1 cellular context compared by ENCODE assay signal in genomic region chr1:225426395-225427248, GRCh38.
TF ChIP-seq lines count a peak whose summit lies in the region.

No MANE protein-coding gene starts in this region.

TF ChIP-seq in K562, 482 proteins besides CTCF, POLR2A, EP300 and RAD21 (continued from another document and continues in another):
- TF ChIP-seq CHD7 (IDR thresholded peaks at IDR 0.05; ENCODE audit: low read depth, low read length) (peak; percentile 93), BHLHE40 (IDR thresholded peaks at IDR 0.05; ENCODE audit: low read length) (0 out of 2 replicates have a peak, but pooled peaks have one; percentile 4), ZNF830 (CRISPR knock-in tag; IDR thresholded peaks at IDR 0.05) (0 out of 2 replicates have a peak, but pooled peaks have one; percentile 54), RBBP5 (IDR thresholded peaks at IDR 0.05; ENCODE audit: borderline replicate concordance, insufficient read depth, low read length, poor library complexity, severe bottlenecking) (peak; percentile 13), ZNF407 (IDR thresholded peaks at IDR 0.05; ENCODE audit: low read depth) (0 out of 2 replicates have a peak, but pooled peaks have one; percentile 10), BRD4 (IDR thresholded peaks at IDR 0.05) (no peak), HMGXB4 (CRISPR knock-in tag; IDR thresholded peaks at IDR 0.05) (0 out of 2 replicates have a peak, but pooled peaks have one; percentile 4), ZBTB2 (IDR thresholded peaks at IDR 0.05) (peak; percentile 49; the same call in 1 of the 2 replicates), YY1 (IDR thresholded peaks at IDR 0.05; ENCODE audit: borderline replicate concordance in 1 of 3, control insufficient read depth in 1 of 3, extremely low read depth in 1 of 3, insufficient read depth in 3 of 3, insufficient read length in 1 of 3, insufficient replicate concordance in 2 of 3, low read depth in 1 of 3, low read length in 2 of 3) (no peak), ZNF431 (CRISPR knock-in tag; IDR thresholded peaks at IDR 0.05) (peak; percentile 64), KDM5B (IDR thresholded peaks at IDR 0.05; ENCODE audit: insufficient replicate concordance, low read depth, low read length) (peak; percentile 55), ZKSCAN1 (IDR thresholded peaks at IDR 0.05; ENCODE audit: low read depth, low read length) (no peak), CEBPB (tag; IDR thresholded peaks at IDR 0.05) (0 out of 2 replicates have a peak, but pooled peaks have one; percentile 28), EP400 (IDR thresholded peaks at IDR 0.05) (peak; percentile 62; the same call in 1 of the 2 replicates), ZNF449 (CRISPR knock-in tag; IDR thresholded peaks at IDR 0.05) (no peak), SIN3B (IDR thresholded peaks at IDR 0.05; ENCODE audit: low read depth) (0 out of 2 replicates have a peak, but pooled peaks have one; percentile 10), RUNX1 (IDR thresholded peaks at IDR 0.05; ENCODE audit: low read depth) (0 out of 2 replicates have a peak, but pooled peaks have one; percentile 23), MTA2 (IDR thresholded peaks at IDR 0.05; ENCODE audit: low read depth) (0 out of 2 replicates have a peak, but pooled peaks have one; percentile 23), ASH1L (IDR thresholded peaks at IDR 0.05; ENCODE audit: borderline replicate concordance, low read depth, partially characterized antibody) (peak; percentile 18)
